In the genomic region with DNA sequence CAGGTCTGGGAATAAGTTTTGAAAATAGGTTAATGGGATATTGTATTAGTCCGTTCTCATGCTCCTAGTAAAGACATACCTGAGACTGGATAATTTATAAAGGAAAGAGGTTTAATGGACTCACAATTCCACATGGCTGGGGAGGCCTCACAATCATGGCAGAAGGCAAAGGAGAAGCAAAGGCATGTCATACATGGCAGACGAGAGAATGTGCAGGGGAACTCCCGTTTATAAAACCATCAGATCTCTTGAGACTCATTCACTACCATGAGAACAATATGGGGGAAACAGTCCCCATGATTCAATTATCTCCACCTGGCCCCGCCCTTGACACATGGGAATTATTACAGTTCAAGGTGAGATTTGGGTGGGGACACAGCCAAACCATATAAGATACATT, we compare ENCODE assay signal across 1 cellular context.
TF ChIP-seq lines count a peak whose summit lies in the region.

No MANE protein-coding gene starts in this region.

TF ChIP-seq in HEK293, 187 proteins besides CTCF, POLR2A, EP300 and RAD21 (continued from another document):
- TF ChIP-seq, protein P1, sequence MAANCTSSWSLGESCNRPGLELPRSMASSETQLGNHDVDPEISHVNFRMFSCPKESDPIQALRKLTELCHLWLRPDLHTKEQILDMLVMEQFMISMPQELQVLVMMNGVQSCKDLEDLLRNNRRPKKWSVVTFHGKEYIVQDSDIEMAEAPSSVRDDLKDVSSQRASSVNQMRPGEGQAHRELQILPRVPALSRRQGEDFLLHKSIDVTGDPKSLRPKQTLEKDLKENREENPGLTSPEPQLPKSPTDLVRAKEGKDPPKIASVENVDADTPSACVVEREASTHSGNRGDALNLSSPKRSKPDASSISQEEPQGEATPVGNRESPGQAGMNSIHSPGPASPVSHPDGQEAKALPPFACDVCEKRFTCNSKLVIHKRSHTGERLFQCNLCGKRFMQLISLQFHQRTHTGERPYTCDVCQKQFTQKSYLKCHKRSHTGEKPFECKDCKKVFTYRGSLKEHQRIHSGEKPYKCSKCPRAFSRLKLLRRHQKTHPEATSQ (tag by site-specific recombination; IDR thresholded peaks at IDR 0.05): peak; percentile 44; the same call in 1 of the 2 replicates
